10 cellular contexts compared by ENCODE assay signal in the genomic region with DNA sequence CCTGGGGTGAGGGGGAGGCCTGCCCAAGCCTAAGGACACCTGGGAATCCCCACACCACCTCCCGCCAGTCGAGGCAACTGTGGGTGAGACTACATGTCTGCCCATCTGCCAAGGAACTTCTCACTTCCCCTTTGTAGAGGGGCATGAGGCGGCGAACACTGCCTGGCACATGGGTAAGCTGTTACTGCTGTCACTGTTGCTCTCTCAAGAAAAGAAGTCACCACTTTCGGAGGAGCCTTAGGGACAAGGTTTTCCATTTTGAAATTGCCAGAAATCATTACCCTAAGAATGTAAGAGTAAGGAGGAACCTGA. TPM values are rescaled to one million over a fixed set of nuclear protein-coding genes. Genes with fewer than 3 reads are reported as not detected.
DNase-seq lines count a peak whose midpoint lies in the region; ATAC-seq and TF ChIP-seq lines count a peak whose summit lies in the region.
"Had no signal": no experiment of that assay in that cellular context is flagged by ENCODE, and none has a peak within 500 bp of the region (broad histone marks: within the 10 kb centered on the region; RNA-seq: fewer than 3 reads in every experiment).

No MANE protein-coding gene starts in this region.

- no peaks in the 10 kb centered on the region for H3K27me3 Mint-ChIP-seq in activated naive CD8-positive, alpha-beta T cell treated with anti-CD3 and anti-CD28 coated beads, Interleukin-2, amount 10 ng/mL, durations not matched to agents 7 days and 5 days

- no peak for ATAC-seq in activated naive CD8-positive, alpha-beta T cell treated with anti-CD3 and anti-CD28 coated beads, Interleukin-2, amount 10 ng/mL, durations not matched to agents 7 days and 5 days (ENCODE audit: low read depth)
- no peak for ATAC-seq in mucosa of descending colon
- ATAC-seq in HG02588 (IDR thresholded peaks at IDR 0.05; ENCODE audit: unreplicated experiment): no peak

- H3K27ac ChIP-seq in BLaER1: peak overlapping the region; percentile 81

- H3K4me1 ChIP-seq in BLaER1 (peaks cover 99% of the 10 kb centered on the region), mucosa of descending colon (ENCODE audit: low read depth) (peaks cover 82% of the 10 kb centered on the region)

- no peaks in the 10 kb centered on the region for H3K9me3 Mint-ChIP-seq in activated naive CD8-positive, alpha-beta T cell treated with anti-CD3 and anti-CD28 coated beads, Interleukin-2, amount 10 ng/mL, durations not matched to agents 7 days and 5 days

- H3K4me3 ChIP-seq in BLaER1 (no peak overlapping the region), mucosa of descending colon (no peak overlapping the region)

- H3K4me1 Mint-ChIP-seq in activated naive CD8-positive, alpha-beta T cell treated with anti-CD3 and anti-CD28 coated beads, Interleukin-2, amount 10 ng/mL, durations not matched to agents 7 days and 5 days: peaks cover 87% of the 10 kb centered on the region

- no peak overlapping the region for H3K4me3 Mint-ChIP-seq in activated naive CD8-positive, alpha-beta T cell treated with anti-CD3 and anti-CD28 coated beads, Interleukin-2, amount 10 ng/mL, durations not matched to agents 7 days and 5 days

- H4K20me1 ChIP-seq in BLaER1: peaks cover 99% of the 10 kb centered on the region

- peak overlapping the region; percentile 98 for H3K27ac Mint-ChIP-seq in activated naive CD8-positive, alpha-beta T cell treated with anti-CD3 and anti-CD28 coated beads, Interleukin-2, amount 10 ng/mL, durations not matched to agents 7 days and 5 days

- H3K36me3 ChIP-seq in BLaER1 (peaks cover 74% of the 10 kb centered on the region), mucosa of descending colon (ENCODE audit: low read depth) (no peaks in the 10 kb centered on the region)

- intact Hi-C loops in mucosa of descending colon (cut with DNase I, micrococcal nuclease): no loop called here

- H3K9me3 ChIP-seq in BLaER1 (no peaks in the 10 kb centered on the region), mucosa of descending colon (no peaks in the 10 kb centered on the region)

- H3K36me3 Mint-ChIP-seq in activated naive CD8-positive, alpha-beta T cell treated with anti-CD3 and anti-CD28 coated beads, Interleukin-2, amount 10 ng/mL, durations not matched to agents 7 days and 5 days: peaks cover 31% of the 10 kb centered on the region

- POLR2A ChIA-PET in activated naive CD8-positive, alpha-beta T cell treated with anti-CD3 and anti-CD28 coated beads, Interleukin-2, amount 10 ng/mL, durations not matched to agents 7 days and 5 days (lab: Charles Lee): interaction anchor here (1.4 to 5.2 kb wide), 4 partner anchors 11 to 253 kb away, joined by 3 to 35 read pairs (median 9); partner anchors contain the start of gene YBX1

- peak overlapping the region; percentile 33 for H3K9ac ChIP-seq in BLaER1

- DNase-seq in HK-2 (ENCODE audit: unreplicated experiment) (peak; percentile 5), mucosa of descending colon (peak; percentile 13 to 80 (median 56)), H4 (ENCODE audit: low spot score) (no peak), NCI-H526 (lab: John Stamatoyannopoulos, UW) (no peak), NCI-H2029 treated with DMSO at 0.1 percent for 48 hours (lab: John Stamatoyannopoulos, UW) (no peak)
- DNase-seq in activated naive CD8-positive, alpha-beta T cell treated with anti-CD3 and anti-CD28 coated beads, Interleukin-2, amount 10 ng/mL, durations not matched to agents 7 days and 5 days: peak; percentile 24
- DNase-seq: DMS79 treated with DMSO at 0.1 percent for 48 hours, NCI-H146 had no signal

- TF ChIP-seq CTCF in mucosa of descending colon (IDR thresholded peaks at IDR 0.05): no peak

- no peaks in the 10 kb centered on the region for H3K27me3 ChIP-seq in BLaER1

- peak overlapping the region; percentile 90 for H3K4me2 ChIP-seq in BLaER1

RNA-seq across cellular contexts. Expression of gene SLC2A1, which starts 23.4 kb away (rescaled TPM):
- total RNA-seq in activated naive CD8-positive, alpha-beta T cell treated with anti-CD3 and anti-CD28 coated beads, Interleukin-2, amount 10 ng/mL, durations not matched to agents 7 days and 5 days: 10 to 100 TPM; 80.8 to 82.3 TPM
- total RNA-seq in mucosa of descending colon: 10 to 100 TPM; 36.0 to 81.2 (median 74.3) TPM
- total RNA-seq in H4 (2014; rRNA removed; shearing (Covaris generic)): 372 and 398 TPM in 2 replicates

Comparison
In these comparisons a context has a peak if more than half of its experiments do, and no peak if none do; other contexts are left out.
1. DNase-seq: peak in HK-2 (single experiment), activated naive CD8-positive, alpha-beta T cell treated with anti-CD3 and anti-CD28 coated beads, Interleukin-2, amount 10 ng/mL, durations not matched to agents 7 days and 5 days (single experiment) and mucosa of descending colon (3 of 3); none in H4 (single experiment), NCI-H526 (0 of 2) and NCI-H2029 treated with DMSO at 0.1 percent for 48 hours (single experiment).